7 cellular contexts compared by ENCODE assay signal in genomic region chrX:38804481-38805293, GRCh38. TPM values are rescaled to one million over a fixed set of nuclear protein-coding genes. Genes with fewer than 3 reads are reported as not detected.
A peak's percentile ranks its signal among the peaks of the same experiment; 100 is the strongest.
DNase-seq lines count a peak whose midpoint lies in the region; ATAC-seq and TF ChIP-seq lines count a peak whose summit lies in the region.

No MANE protein-coding gene starts in this region.

- intact Hi-C loops in IMR-90 (cut with micrococcal nuclease), result loop anchor here (2.0 to 5.0 kb wide), 2 partner anchors 180 to 1283 kb away; no protein-coding TSS in a partner anchor
- intact Hi-C loops in activated CD4-positive, alpha-beta memory T cell treated with anti-CD3 and anti-CD28 coated beads for 36 hours (cut with micrococcal nuclease), result loop anchor here (1.0 to 10.0 kb wide), 5 partner anchors 12 to 1368 kb away; no protein-coding TSS in a partner anchor

- H3K9me1 ChIP-seq in IMR-90 (ENCODE audit: insufficient read depth, low read length), result no peaks in the 10 kb centered on the region

- H3K18ac ChIP-seq in IMR-90 (ENCODE audit: low read depth, low read length), result peak overlapping the region; percentile 93

- peak overlapping the region; percentile 89 for H4K91ac ChIP-seq in IMR-90 (ENCODE audit: insufficient read depth, low read depth, low read length)

- H3K79me1 ChIP-seq in IMR-90 (ENCODE audit: low read depth in 1 of 2, low read length in 2 of 2), result peaks cover 0 to 5% of the 10 kb centered on the region in 2 experiments; a peak in 2 of 4 replicates

- peaks cover 4% of the 10 kb centered on the region; the same call in 1 of the 2 replicates for H3K36me3 ChIP-seq in IMR-90 (ENCODE audit: control insufficient read depth, insufficient read depth, low read length)

- H2BK15ac ChIP-seq in IMR-90 (ENCODE audit: low read depth, low read length), result peak overlapping the region; percentile 66; the same call in 2 of the 3 replicates

- H4K5ac ChIP-seq in IMR-90 (ENCODE audit: low read depth, low read length), result peak overlapping the region; percentile 90

- TF ChIP-seq POLR2A in IMR-90 (IDR thresholded peaks at IDR 0.05; ENCODE audit: low read depth, low read length), result no peak

- H3K56ac ChIP-seq in IMR-90 (ENCODE audit: extremely low read depth, insufficient read depth, low read length), result peak overlapping the region; percentile 66

- peak overlapping the region; percentile 95 for H3K23ac ChIP-seq in IMR-90 (ENCODE audit: low read depth, low read length)

- peak overlapping the region; percentile 96 for H3K9ac ChIP-seq in IMR-90 (ENCODE audit: low read depth, low read length)

- H3K4me1 Mint-ChIP-seq in activated CD4-positive, alpha-beta memory T cell treated with anti-CD3 and anti-CD28 coated beads for 36 hours (ENCODE audit: low read depth), result peaks cover 13% of the 10 kb centered on the region
- peaks cover 13 to 46% (median 34%) of the 10 kb centered on the region in 3 donors for H3K4me1 Mint-ChIP-seq in naive B cell
- H3K4me1 Mint-ChIP-seq in type B pancreatic cell (ENCODE audit: unreplicated experiment), result peaks cover 2% of the 10 kb centered on the region

- in situ Hi-C loops in IMR-90 (cut with MboI; ENCODE audit: low sequenced_read_pairs), result no loop called here

- H4K8ac ChIP-seq in IMR-90 (ENCODE audit: low read depth in 2 of 2, low read length in 2 of 2), result peak overlapping the region; percentile 69 to 83

- no peak overlapping the region for H2BK20ac ChIP-seq in IMR-90 (ENCODE audit: low read depth, low read length)

- no peaks in the 10 kb centered on the region for H3K9me3 Mint-ChIP-seq in activated CD4-positive, alpha-beta memory T cell treated with anti-CD3 and anti-CD28 coated beads for 36 hours
- peaks cover 0 to 1% (median 0%) of the 10 kb centered on the region in 7 donors for H3K9me3 Mint-ChIP-seq in naive B cell
- H3K9me3 Mint-ChIP-seq in type B pancreatic cell, result peaks cover 5% of the 10 kb centered on the region

- dilution Hi-C loops in IMR-90 (cut with HindIII; ENCODE audit: low sequenced_read_pairs, unreplicated experiment), result no loop called here

- H3K9me3 ChIP-seq in IMR-90 (ENCODE audit: control insufficient read depth, insufficient read depth, low read length), result no peaks in the 10 kb centered on the region

- H3K4me3 ChIP-seq in IMR-90 (ENCODE audit: insufficient read depth, low read depth, low read length), result peak overlapping the region; percentile 91
- H3K4me3 ChIP-seq in epithelial cell of esophagus (ENCODE audit: low read length), result peak overlapping the region; percentile 63

- H2BK120ac ChIP-seq in IMR-90 (ENCODE audit: low read depth, low read length), result peak overlapping the region; percentile 58

- H3K36me3 Mint-ChIP-seq in activated CD4-positive, alpha-beta memory T cell treated with anti-CD3 and anti-CD28 coated beads for 36 hours, result peaks cover 44% of the 10 kb centered on the region
- H3K36me3 Mint-ChIP-seq in naive B cell (no peaks in the 10 kb centered on the region), type B pancreatic cell (peaks cover 3% of the 10 kb centered on the region)

- CTCF ChIA-PET in IMR-90 (lab: Yijun Ruan, JAX), result no interaction called here
- CTCF ChIA-PET in activated CD4-positive, alpha-beta memory T cell treated with anti-CD3 and anti-CD28 coated beads for 36 hours (lab: Charles Lee), result interaction anchor here (1.0 kb wide), 1 partner anchor 37 kb away, joined by 4 read pairs; no protein-coding TSS in a partner anchor

- DNase-seq in IMR-90 (no peak), epithelial cell of esophagus (ENCODE audit: low read depth) (peak; percentile 53), naive B cell (peak; percentile 27), type B pancreatic cell (ENCODE audit: extremely low spot score, unreplicated experiment) (peak; percentile 71)
- peak; percentile 57 for DNase-seq in activated CD4-positive, alpha-beta memory T cell treated with anti-CD3 and anti-CD28 coated beads for 36 hours

- H2AFZ ChIP-seq in IMR-90 (replicated peaks; ENCODE audit: low read length, poor library complexity), result peak overlapping the region; percentile 85

- H2AK9ac ChIP-seq in IMR-90 (replicated peaks; ENCODE audit: low read depth, low read length, poor library complexity), result peak overlapping the region; percentile 84

- peak overlapping the region; percentile 96 for H3K4me3 Mint-ChIP-seq in activated CD4-positive, alpha-beta memory T cell treated with anti-CD3 and anti-CD28 coated beads for 36 hours
- H3K4me3 Mint-ChIP-seq in naive B cell (peak overlapping the region; percentile 90 to 98 (median 95)), type B pancreatic cell (peak overlapping the region; percentile 95)

- TF ChIP-seq CTCF in IMR-90 (conservative IDR thresholded peaks at IDR 0.05; ENCODE audit: low read depth, low read length), result no peak
- TF ChIP-seq CTCF in epithelial cell of esophagus (IDR thresholded peaks at IDR 0.05; ENCODE audit: insufficient read depth, low read depth, low read length, missing control alignments), result no peak
- TF ChIP-seq CTCF in type B pancreatic cell (conservative IDR thresholded peaks at IDR 0.05), result no peak

- ATAC-seq in GM19351 (IDR thresholded peaks at IDR 0.05; ENCODE audit: unreplicated experiment), result peak; percentile 12
- peak; percentile 3 for ATAC-seq in IMR-90 (ENCODE audit: low read depth)
- peak in 1 of 2 donors; percentile 10 for ATAC-seq in naive B cell (ENCODE audit: low read depth in 2 of 2)
- no peak for ATAC-seq in HG03139 (IDR thresholded peaks at IDR 0.05; ENCODE audit: unreplicated experiment)

- no peaks in the 10 kb centered on the region for H4K20me1 ChIP-seq in IMR-90 (ENCODE audit: insufficient read depth, low read length)

- peaks cover 3% of the 10 kb centered on the region; the same call in 1 of the 2 replicates for H3K4me1 ChIP-seq in IMR-90 (ENCODE audit: control insufficient read depth, insufficient read depth, low read length)

- H3K4ac ChIP-seq in IMR-90 (ENCODE audit: low read depth, low read length), result peak overlapping the region; percentile 97

- peak overlapping the region; percentile 96 for H3K27ac ChIP-seq in IMR-90 (ENCODE audit: insufficient read depth, low read length)

- peak overlapping the region; percentile 89 for H3K4me2 ChIP-seq in IMR-90 (ENCODE audit: low read depth, low read length)

- TF ChIP-seq RAD21 in IMR-90 (IDR thresholded peaks at IDR 0.05; ENCODE audit: low read length), result no peak

- H3K27me3 ChIP-seq in IMR-90 (ENCODE audit: control insufficient read depth, insufficient read depth, low read length), result no peaks in the 10 kb centered on the region

- 33% methylated on average over 50 of the region's 75 CpGs; no CpG with 5 or more reads in 1 of the 2 experiments for WGBS in IMR-90 (ENCODE audit: extremely low coverage in 2 of 2, insufficient read length in 1 of 2), 2 experiments

- H2BK5ac ChIP-seq in IMR-90 (ENCODE audit: low read depth, low read length, poor library complexity, severe bottlenecking), result peak overlapping the region; percentile 82

- BruUV-seq in IMR-90 (replicated peaks; lab: Mats Ljungman, UMichigan), result TSS peak; percentile 63

- no peaks in the 10 kb centered on the region for H3K27me3 Mint-ChIP-seq in activated CD4-positive, alpha-beta memory T cell treated with anti-CD3 and anti-CD28 coated beads for 36 hours
- peaks cover 0 to 8% (median 0%) of the 10 kb centered on the region in 3 donors for H3K27me3 Mint-ChIP-seq in naive B cell
- H3K27me3 Mint-ChIP-seq in type B pancreatic cell, result no peaks in the 10 kb centered on the region

- H2AK5ac ChIP-seq in IMR-90 (ENCODE audit: low read depth, low read length), result peak overlapping the region; percentile 97

- POLR2A ChIA-PET in IMR-90 (lab: Charles Lee; ENCODE audit: unreplicated experiment), result interaction anchor here (0.7 kb wide), 1 partner anchor 330 kb away, joined by 9 read pairs; no protein-coding TSS in a partner anchor
- POLR2A ChIA-PET in activated CD4-positive, alpha-beta memory T cell treated with anti-CD3 and anti-CD28 coated beads for 36 hours (lab: Charles Lee), result interaction anchor here (0.6 to 1.8 kb wide), 6 partner anchors 22 to 1368 kb away, joined by 3 to 5 read pairs (median 4); no protein-coding TSS in a partner anchor

- peak overlapping the region; percentile 94 for H3K27ac Mint-ChIP-seq in activated CD4-positive, alpha-beta memory T cell treated with anti-CD3 and anti-CD28 coated beads for 36 hours
- H3K27ac Mint-ChIP-seq in naive B cell, result peak overlapping the region in 5 of 6 donors; percentile 93 to 98 (median 96)
- H3K27ac Mint-ChIP-seq in type B pancreatic cell, result peak overlapping the region; percentile 90

- H3K14ac ChIP-seq in IMR-90 (replicated peaks; ENCODE audit: low read depth, low read length), result peak overlapping the region; percentile 86

TF ChIP-seq in IMR-90, 13 proteins besides CTCF, POLR2A, EP300 and RAD21:
- TF ChIP-seq RFX5 (IDR thresholded peaks at IDR 0.05; ENCODE audit: low read depth, low read length) (no peak), BHLHE40 (IDR thresholded peaks at IDR 0.05; ENCODE audit: low read depth, low read length) (no peak)

RNA-seq across cellular contexts. Expression of gene MID1IP1, which starts 3.4 kb away (rescaled TPM):
- 14.5 and 20.8 TPM in 2 replicates for total RNA-seq in IMR-90 (2012; rRNA removed)
- 31.3 and 34.1 TPM in 2 replicates for polyA plus RNA-seq in IMR-90 (2012; rRNA removed)
- polyA plus RNA-seq in IMR-90 (2012; cell fraction: cytosol; rRNA removed), result 33.1 and 49.2 TPM in 2 replicates
- polyA plus RNA-seq in IMR-90 (2012; cell fraction: nucleus; rRNA removed; ENCODE audit: low replicate concordance), result 24.9 and 38.0 TPM in 2 replicates
- 10 to 100 TPM; 78.7 to 84.8 TPM for total RNA-seq in activated CD4-positive, alpha-beta memory T cell treated with anti-CD3 and anti-CD28 coated beads for 36 hours
- 10 to 100 TPM; 21.8 to 39.4 (median 28.9) TPM for polyA plus RNA-seq in naive B cell (ENCODE audit: low read depth in 6 of 6)
- total RNA-seq in type B pancreatic cell (ENCODE audit: low replicate concordance), result 40.4 and 43.5 TPM in 2 replicates
